ENCODE assay signal across 8 cellular contexts in genomic region chr12:42144174-42144423, GRCh38. TPM values are rescaled to one million over a fixed set of nuclear protein-coding genes. Genes with fewer than 3 reads are reported as not detected.
DNase-seq lines count a peak whose midpoint lies in the region; ATAC-seq and TF ChIP-seq lines count a peak whose summit lies in the region.

No MANE protein-coding gene starts in this region.

- H3K9me3 Mint-ChIP-seq in natural killer cell treated with Interleukin-12 subunit alpha and Interleukin-12 subunit beta and Interleukin-15 and Interleukin-18, amount 100 ng/mL, for 72 hours: no peaks in the 10 kb centered on the region

- peak overlapping the region; percentile 70 for H3K4me3 ChIP-seq in choroid plexus epithelial cell (ENCODE audit: low read depth, low read length)

- H3K27me3 Mint-ChIP-seq in natural killer cell treated with Interleukin-12 subunit alpha and Interleukin-12 subunit beta and Interleukin-15 and Interleukin-18, amount 100 ng/mL, for 72 hours: no peaks in the 10 kb centered on the region

- no peaks in the 10 kb centered on the region for H3K36me3 Mint-ChIP-seq in natural killer cell treated with Interleukin-12 subunit alpha and Interleukin-12 subunit beta and Interleukin-15 and Interleukin-18, amount 100 ng/mL, for 72 hours

- H3K4me3 Mint-ChIP-seq in natural killer cell treated with Interleukin-12 subunit alpha and Interleukin-12 subunit beta and Interleukin-15 and Interleukin-18, amount 100 ng/mL, for 72 hours: peak overlapping the region; percentile 91

- H3K27ac Mint-ChIP-seq in natural killer cell treated with Interleukin-12 subunit alpha and Interleukin-12 subunit beta and Interleukin-15 and Interleukin-18, amount 100 ng/mL, for 72 hours: peak overlapping the region; percentile 68 to 79

- peak; percentile 7 to 40 for DNase-seq in NCI-H524 (lab: John Stamatoyannopoulos, UW)
- no peak for DNase-seq in NCI-H524 treated with DMSO at 0.1 percent for 48 hours (lab: John Stamatoyannopoulos, UW)
- peak; percentile 20 for DNase-seq in HuH-7.5 (ENCODE audit: low spot score)
- DNase-seq in choroid plexus epithelial cell (ENCODE audit: low read depth): no peak
- peak; percentile 66 for DNase-seq in natural killer cell treated with Interleukin-12 subunit alpha and Interleukin-12 subunit beta and Interleukin-15 and Interleukin-18, amount 100 ng/mL, for 72 hours (ENCODE audit: low spot score)
- no peak for DNase-seq in NCI-H748 treated with DMSO at 0.1 percent for 48 hours (lab: John Stamatoyannopoulos, UW)
- no peak for DNase-seq in MV-4-11 (lab: John Stamatoyannopoulos, UW)

- peak in 1 of 2 donors; percentile 25 for ATAC-seq in natural killer cell treated with Interleukin-12 subunit alpha and Interleukin-12 subunit beta and Interleukin-15 and Interleukin-18, amount 100 ng/mL, for 72 hours
- no peak for ATAC-seq in GM18909 (IDR thresholded peaks at IDR 0.05; ENCODE audit: poor library complexity, unreplicated experiment)

- no peak for TF ChIP-seq CTCF in choroid plexus epithelial cell (conservative IDR thresholded peaks at IDR 0.05; ENCODE audit: low read depth, low read length)

- peaks cover 29 to 36% of the 10 kb centered on the region in 2 donors for H3K4me1 Mint-ChIP-seq in natural killer cell treated with Interleukin-12 subunit alpha and Interleukin-12 subunit beta and Interleukin-15 and Interleukin-18, amount 100 ng/mL, for 72 hours (ENCODE audit: low read depth in 2 of 2)

RNA-seq across cellular contexts. Expression of gene GXYLT1, which starts 0.6 kb away (rescaled TPM):
- 10 to 100 TPM; 10.3 to 12.2 TPM for total RNA-seq in natural killer cell treated with Interleukin-12 subunit alpha and Interleukin-12 subunit beta and Interleukin-15 and Interleukin-18, amount 100 ng/mL, for 72 hours

Comparison
In these comparisons a context has a peak if more than half of its experiments do, and no peak if none do; other contexts are left out.
1. DNase-seq: peak in NCI-H524 (2 of 2), HuH-7.5 (single experiment) and natural killer cell treated with Interleukin-12 subunit alpha and Interleukin-12 subunit beta and Interleukin-15 and Interleukin-18, amount 100 ng/mL, for 72 hours (single experiment); none in NCI-H524 treated with DMSO at 0.1 percent for 48 hours (single experiment), choroid plexus epithelial cell (single experiment), NCI-H748 treated with DMSO at 0.1 percent for 48 hours (single experiment) and MV-4-11 (single experiment).